Comparison of ENCODE assay signal across 9 cellular contexts in genomic region chr13:20567881-20568528, GRCh38. TPM values are rescaled to one million over a fixed set of nuclear protein-coding genes. Genes with fewer than 3 reads are reported as not detected.
A peak's percentile ranks its signal among the peaks of the same experiment; 100 is the strongest.
DNase-seq lines count a peak whose midpoint lies in the region; ATAC-seq, FAIRE-seq and TF ChIP-seq lines count a peak whose summit lies in the region.
"Had no signal": no experiment of that assay in that cellular context is flagged by ENCODE, and none has a peak within 500 bp of the region (broad histone marks: within the 10 kb centered on the region; RNA-seq: fewer than 3 reads in every experiment).

No MANE protein-coding gene starts in this region.

- no peaks in the 10 kb centered on the region for H3K27me3 Mint-ChIP-seq in activated T-cell treated with anti-CD3 and anti-CD28 coated beads, Interleukin-2, amount 50 U/mL, for 4 hours (ENCODE audit: low read depth)
- no peaks in the 10 kb centered on the region for H3K27me3 Mint-ChIP-seq in astrocyte (ENCODE audit: low read depth, unreplicated experiment)

- peak overlapping the region; percentile 87 for H3K4me3 Mint-ChIP-seq in activated T-cell treated with anti-CD3 and anti-CD28 coated beads, Interleukin-2, amount 50 U/mL, for 4 hours
- peak overlapping the region; percentile 96 for H3K4me3 Mint-ChIP-seq in astrocyte (ENCODE audit: unreplicated experiment)

- peak overlapping the region; percentile 93 for H3K4me2 ChIP-seq in astrocyte (ENCODE audit: low read length)

- peaks cover 22% of the 10 kb centered on the region for H3K4me1 Mint-ChIP-seq in activated T-cell treated with anti-CD3 and anti-CD28 coated beads, Interleukin-2, amount 50 U/mL, for 4 hours (ENCODE audit: low read depth)
- H3K4me1 Mint-ChIP-seq in astrocyte (ENCODE audit: low read depth, unreplicated experiment) = peaks cover 3% of the 10 kb centered on the region

- TF ChIP-seq CTCF in astrocyte (IDR thresholded peaks at IDR 0.05; ENCODE audit: insufficient read depth, low read depth, low read length) = no peak
- TF ChIP-seq CTCF in right lobe of liver (IDR thresholded peaks at IDR 0.05) = no peak
- no peak for TF ChIP-seq CTCF in thyroid gland (IDR thresholded peaks at IDR 0.05)

- peak overlapping the region; percentile 94 for H3K27ac Mint-ChIP-seq in astrocyte (ENCODE audit: unreplicated experiment)

- peaks cover 8% of the 10 kb centered on the region for H3K9me3 Mint-ChIP-seq in activated T-cell treated with anti-CD3 and anti-CD28 coated beads, Interleukin-2, amount 50 U/mL, for 4 hours
- H3K9me3 Mint-ChIP-seq in astrocyte (ENCODE audit: unreplicated experiment) = peaks cover 17% of the 10 kb centered on the region

- no peaks in the 10 kb centered on the region for H4K20me1 ChIP-seq in astrocyte (ENCODE audit: insufficient read depth, low read length)

- peaks cover 11% of the 10 kb centered on the region for H3K4me1 ChIP-seq in astrocyte (ENCODE audit: insufficient read depth, low read length)
- peaks cover 0 to 8% (median 0%) of the 10 kb centered on the region in 4 donors for H3K4me1 ChIP-seq in right lobe of liver
- peaks cover 6 to 7% of the 10 kb centered on the region in 2 donors for H3K4me1 ChIP-seq in thyroid gland

- H3K4me3 ChIP-seq in astrocyte (ENCODE audit: insufficient read depth, low read depth, low read length) (peak overlapping the region; percentile 77), right lobe of liver (peak overlapping the region; percentile 58 to 88 (median 84)), thyroid gland (replicated peaks in 1 of 3) (peak overlapping the region in 2 of 3 donors; percentile 15 to 62)

- H2AFZ ChIP-seq in astrocyte (ENCODE audit: low read depth, low read length) = peak overlapping the region; percentile 98

- WGBS in right lobe of liver (ENCODE audit: insufficient coverage, low coverage, low lambda C conversion rate, missing lambda C conversion rate) = 10% methylated on average over 9 of the region's 9 CpGs
- 19 to 23% methylated on average over 9 of the region's 9 CpGs for WGBS in thyroid gland, 2 donors

- H3K36me3 ChIP-seq in astrocyte (ENCODE audit: insufficient read depth, low read length) (no peaks in the 10 kb centered on the region), right lobe of liver (no peaks in the 10 kb centered on the region), thyroid gland (no peaks in the 10 kb centered on the region)

- DNase-seq in activated T-cell treated with anti-CD3 and anti-CD28 coated beads, Interleukin-2, amount 50 U/mL, for 4 hours = no peak
- DNase-seq in activated T-cell treated with anti-CD3 and anti-CD28 coated beads, Interleukin-2, amount 50 U/mL, for 48 hours = no peak
- DNase-seq in astrocyte (ENCODE audit: low read depth) = no peak
- peak in 1 of 3 donors; percentile 28 for DNase-seq in right lobe of liver
- peak; percentile 17 to 25 for DNase-seq in thyroid gland
- DNase-seq in Ammon's horn (ENCODE audit: low spot score) = no peak
- no peak for DNase-seq in C1 segment of cervical spinal cord (lab: John Stamatoyannopoulos, UW)

- H3K27me3 ChIP-seq in astrocyte (ENCODE audit: insufficient read depth, low read length) (no peaks in the 10 kb centered on the region), right lobe of liver (no peaks in the 10 kb centered on the region), thyroid gland (no peaks in the 10 kb centered on the region)

- peak; percentile 45 for FAIRE-seq in astrocyte (lab: Jason Lieb, UNC)
- FAIRE-seq: TTC549 had no signal

- H3K79me2 ChIP-seq in astrocyte (ENCODE audit: insufficient read depth, low read length) = peaks cover 12% of the 10 kb centered on the region

- peaks cover 3% of the 10 kb centered on the region for H3K36me3 Mint-ChIP-seq in activated T-cell treated with anti-CD3 and anti-CD28 coated beads, Interleukin-2, amount 50 U/mL, for 4 hours (ENCODE audit: insufficient read depth)
- peaks cover 5% of the 10 kb centered on the region for H3K36me3 Mint-ChIP-seq in astrocyte (ENCODE audit: low read depth, unreplicated experiment)

- peak overlapping the region; percentile 92 for H3K27ac ChIP-seq in astrocyte (ENCODE audit: low read depth, low read length)
- H3K27ac ChIP-seq in right lobe of liver = peak overlapping the region; percentile 83 to 85 (median 83)
- peak overlapping the region; percentile 85 to 94 (median 89) for H3K27ac ChIP-seq in thyroid gland

- TF ChIP-seq POLR2A in right lobe of liver (IDR thresholded peaks at IDR 0.05) (no peak), thyroid gland (IDR thresholded peaks at IDR 0.05) (no peak)

- ATAC-seq in activated T-cell treated with anti-CD3 and anti-CD28 coated beads, Interleukin-2, amount 50 U/mL, for 4 hours = no peak
- no peak for ATAC-seq in right lobe of liver
- ATAC-seq in HG03039 (IDR thresholded peaks at IDR 0.05; ENCODE audit: unreplicated experiment) = no peak

- peak overlapping the region; percentile 89 for H3K9ac ChIP-seq in astrocyte (ENCODE audit: low read length)

- H3K9me3 ChIP-seq in astrocyte (ENCODE audit: insufficient read depth, low read depth, low read length) (peaks cover 13% of the 10 kb centered on the region), right lobe of liver (peaks cover 0 to 6% (median 0%) of the 10 kb centered on the region in 4 donors), thyroid gland (no peaks in the 10 kb centered on the region)

- intact Hi-C loops in right lobe of liver (cut with DNase I) = loop anchor here in 1 of 2 donors (10.0 kb wide), 1 partner anchor 53 kb away; no protein-coding TSS in a partner anchor
- intact Hi-C loops in thyroid gland (cut with DNase I) = no loop called here

RNA-seq across cellular contexts. Expression of gene IFT88, which starts 1.0 kb away (rescaled TPM):
- 1 to 10 TPM; 2.8 to 3.2 (median 2.8) TPM for total RNA-seq in activated T-cell treated with anti-CD3 and anti-CD28 coated beads, Interleukin-2, amount 50 U/mL, for 4 hours
- total RNA-seq in astrocyte (7.6 and 8.0 TPM in 2 replicates), right lobe of liver (10 to 100 TPM in 4 of 6 experiments, 1 to 10 TPM in 2; 7.9 to 17.6 (median 11.8) TPM), thyroid gland (10 to 100 TPM; 30.2 to 59.5 (median 42.2) TPM)

RNA-seq across cellular contexts. Expression of gene CRYL1, which starts 42.3 kb away (rescaled TPM):
- total RNA-seq in activated T-cell treated with anti-CD3 and anti-CD28 coated beads, Interleukin-2, amount 50 U/mL, for 4 hours = 1 to 10 TPM; 2.8 to 5.3 (median 3.7) TPM
- total RNA-seq in astrocyte (3.7 and 4.0 TPM in 2 replicates), right lobe of liver (100 to 1,000 TPM; 111 to 185 (median 151) TPM), thyroid gland (10 to 100 TPM; 33.1 to 53.8 (median 46.7) TPM)

Comparison
In these comparisons a context has a peak if more than half of its experiments do, and no peak if none do; other contexts are left out.
1. DNase-seq: peak in thyroid gland (2 of 2); none in activated T-cell treated with anti-CD3 and anti-CD28 coated beads, Interleukin-2, amount 50 U/mL, for 4 hours (single experiment), activated T-cell treated with anti-CD3 and anti-CD28 coated beads, Interleukin-2, amount 50 U/mL, for 48 hours (0 of 2), astrocyte (single experiment), Ammon's horn (single experiment) and C1 segment of cervical spinal cord (0 of 14).
2. Peak in every context shown above with its lines, with median percentiles within 50 percentile points of each other: H3K27ac ChIP-seq and H3K4me3 ChIP-seq.